23 cellular contexts compared by ENCODE assay signal in genomic region chr6:146981981-146982380, GRCh38.
DNase-seq lines count a peak whose midpoint lies in the region; ATAC-seq and TF ChIP-seq lines count a peak whose summit lies in the region.
"Had no signal": no experiment of that assay in that cellular context is flagged by ENCODE, and none has a peak within 500 bp of the region (broad histone marks: within the 10 kb centered on the region; RNA-seq: fewer than 3 reads in every experiment).

No MANE protein-coding gene starts in this region.

- H4K91ac ChIP-seq in mesenchymal stem cell (ENCODE audit: low read length): no peak overlapping the region

- TF ChIP-seq CTCF in Panc1 (IDR thresholded peaks at IDR 0.05) (no peak), chondrocyte (IDR thresholded peaks at IDR 0.05) (no peak)

- CTCF ChIA-PET in Panc1 (lab: Charles Lee): no interaction called here

- H3K4me3 ChIP-seq in Panc1 (ENCODE audit: low read depth in 2 of 2, low read length in 2 of 2) (no peak overlapping the region), mesenchymal stem cell (ENCODE audit: insufficient read depth in 1 of 2, low read depth in 1 of 2, low read length in 2 of 2) (no peak overlapping the region)
- H3K4me3 ChIP-seq: Peyer's patch had no signal

- H3K36me3 ChIP-seq in Panc1 (ENCODE audit: control insufficient read depth, insufficient read depth, low read length): no peaks in the 10 kb centered on the region
- no peaks in the 10 kb centered on the region for H3K36me3 ChIP-seq in mesenchymal stem cell (ENCODE audit: control insufficient read depth in 1 of 2, insufficient read depth in 2 of 2, low read depth in 1 of 2, low read length in 2 of 2)
- H3K36me3 ChIP-seq: BE2C, Peyer's patch had no signal

- no peak overlapping the region for H3K27ac Mint-ChIP-seq in chondrocyte (ENCODE audit: unreplicated experiment)
- H3K27ac Mint-ChIP-seq in activated naive CD8-positive, alpha-beta T cell treated with anti-CD3 and anti-CD28 coated beads for 36 hours: no peak overlapping the region
- H3K27ac Mint-ChIP-seq: CD4-positive, CD25-positive, alpha-beta regulatory T cell; HFFc6 had no signal

- POLR2A ChIA-PET in Panc1 (lab: Charles Lee): no interaction called here

- no peak overlapping the region for H4K8ac ChIP-seq in mesenchymal stem cell (ENCODE audit: low read length)

- no peak overlapping the region for H3K4me2 ChIP-seq in mesenchymal stem cell (ENCODE audit: low read length, poor library complexity, severe bottlenecking)
- H3K4me2 ChIP-seq: KMS-11 had no signal

- WGBS in mesenchymal stem cell: 63% methylated on average over 1 of the region's 3 CpGs

- H3K23ac ChIP-seq in mesenchymal stem cell (ENCODE audit: low read length in 2 of 2): no peak overlapping the region

- intact Hi-C loops in Panc1 (cut with micrococcal nuclease; ENCODE audit: unreplicated experiment): no loop called here

- ATAC-seq in Panc1: no peak
- ATAC-seq: SK-N-SH treated with all-trans-retinoic acid at 6 μM for 48 hours had no signal

- no peaks in the 10 kb centered on the region for H3K4me1 Mint-ChIP-seq in chondrocyte (ENCODE audit: low read depth)
- no peaks in the 10 kb centered on the region for H3K4me1 Mint-ChIP-seq in activated naive CD8-positive, alpha-beta T cell treated with anti-CD3 and anti-CD28 coated beads for 36 hours
- H3K4me1 Mint-ChIP-seq: CD4-positive, CD25-positive, alpha-beta regulatory T cell had no signal

- H2BK12ac ChIP-seq in mesenchymal stem cell (ENCODE audit: low read length in 2 of 2): no peak overlapping the region

- H3K4me1 ChIP-seq in Panc1 (ENCODE audit: control insufficient read depth, insufficient read depth, low read length) (peaks cover 18% of the 10 kb centered on the region), mesenchymal stem cell (ENCODE audit: control insufficient read depth, insufficient read depth, low read depth, low read length) (no peaks in the 10 kb centered on the region)

- no peak overlapping the region for H3K4ac ChIP-seq in mesenchymal stem cell (ENCODE audit: low read depth in 1 of 2, low read length in 2 of 2)

- no peak overlapping the region for H3K14ac ChIP-seq in mesenchymal stem cell (ENCODE audit: low read length in 2 of 2)

- DNase-seq in DMS53 (lab: John Stamatoyannopoulos, UW) (peak; percentile 47), HuH-7 (ENCODE audit: low spot score) (peak; percentile 29), Panc1 (ENCODE audit: low read depth, low spot score) (no peak), mesenchymal stem cell (no peak), NCI-H1417 (lab: John Stamatoyannopoulos, UW) (no peak), chondrocyte (ENCODE audit: low spot score) (no peak)
- no peak for DNase-seq in activated naive CD8-positive, alpha-beta T cell treated with anti-CD3 and anti-CD28 coated beads for 36 hours
- DNase-seq: BE2C; CD4-positive, CD25-positive, alpha-beta regulatory T cell; DMS 273 treated with DMSO at 0.1 percent for 48 hours; GDM1; H7; HFFc6; NCI-H1092 treated with DMSO at 0.1 percent for 48 hours; NCI-H146; NCI-H2029; NCI-H2171 treated with DMSO at 0.1 percent for 48 hours; NCI-H446 treated with DMSO at 0.1 percent for 48 hours; NCI-H774; NK-92 treated with Interleukin-12 subunit alpha and Interleukin-12 subunit beta, amount 100 ng/mL, for 24 hours; Peyer's patch had no signal

- H2AK5ac ChIP-seq in mesenchymal stem cell (ENCODE audit: low read length, severe bottlenecking): no peak overlapping the region

- H3K79me1 ChIP-seq in mesenchymal stem cell (replicated peaks; ENCODE audit: low read length, poor library complexity, severe bottlenecking): no peaks in the 10 kb centered on the region

- H3K4me3 Mint-ChIP-seq in chondrocyte (ENCODE audit: unreplicated experiment): no peak overlapping the region
- no peak overlapping the region for H3K4me3 Mint-ChIP-seq in activated naive CD8-positive, alpha-beta T cell treated with anti-CD3 and anti-CD28 coated beads for 36 hours
- H3K4me3 Mint-ChIP-seq: CD4-positive, CD25-positive, alpha-beta regulatory T cell; HFFc6 had no signal

- H3K9me3 ChIP-seq in Panc1 (ENCODE audit: control insufficient read depth, insufficient read depth, low read depth, low read length) (no peaks in the 10 kb centered on the region), mesenchymal stem cell (ENCODE audit: control insufficient read depth, low read length) (no peaks in the 10 kb centered on the region)
- H3K9me3 ChIP-seq: BE2C, Peyer's patch had no signal

- no peak overlapping the region for H2BK120ac ChIP-seq in mesenchymal stem cell (ENCODE audit: low read depth, low read length)

- peak overlapping the region in 1 of 2 experiments; percentile 54 for H3K18ac ChIP-seq in mesenchymal stem cell (ENCODE audit: low read depth in 1 of 2, low read length in 2 of 2)

- no peaks in the 10 kb centered on the region for H3K27me3 Mint-ChIP-seq in chondrocyte (ENCODE audit: low read depth)
- H3K27me3 Mint-ChIP-seq in activated naive CD8-positive, alpha-beta T cell treated with anti-CD3 and anti-CD28 coated beads for 36 hours: no peaks in the 10 kb centered on the region
- H3K27me3 Mint-ChIP-seq: CD4-positive, CD25-positive, alpha-beta regulatory T cell had no signal

- H3K9me3 Mint-ChIP-seq in chondrocyte (ENCODE audit: low read depth): peaks cover 4% of the 10 kb centered on the region
- peaks cover 1% of the 10 kb centered on the region for H3K9me3 Mint-ChIP-seq in activated naive CD8-positive, alpha-beta T cell treated with anti-CD3 and anti-CD28 coated beads for 36 hours
- H3K9me3 Mint-ChIP-seq: HFFc6 had no signal

- H3K9ac ChIP-seq in mesenchymal stem cell (ENCODE audit: low read length): no peak overlapping the region
- H3K9ac ChIP-seq: KMS-11 had no signal

- peak overlapping the region; percentile 52 for H2BK15ac ChIP-seq in mesenchymal stem cell (ENCODE audit: low read depth, poor library complexity, severe bottlenecking)

- no peaks in the 10 kb centered on the region for H3K36me3 Mint-ChIP-seq in chondrocyte (ENCODE audit: low read depth)
- no peaks in the 10 kb centered on the region for H3K36me3 Mint-ChIP-seq in activated naive CD8-positive, alpha-beta T cell treated with anti-CD3 and anti-CD28 coated beads for 36 hours
- H3K36me3 Mint-ChIP-seq: CD4-positive, CD25-positive, alpha-beta regulatory T cell had no signal

- H3K27me3 ChIP-seq in Panc1 (ENCODE audit: control insufficient read depth, insufficient read depth, low read length) (no peaks in the 10 kb centered on the region), mesenchymal stem cell (ENCODE audit: control insufficient read depth in 1 of 2, insufficient read depth in 1 of 2, low read length in 2 of 2) (no peaks in the 10 kb centered on the region)
- H3K27me3 ChIP-seq: BE2C, Peyer's patch had no signal

- BruUV-seq in Panc1 (replicated peaks; lab: Mats Ljungman, UMichigan): no TSS peak

- no peak overlapping the region for H2BK5ac ChIP-seq in mesenchymal stem cell (ENCODE audit: low read depth, low read length, poor library complexity, severe bottlenecking)

- in situ Hi-C loops in Panc1 (cut with HindIII; ENCODE audit: low pct_unique_long_range_greater_than_20kb, low sequenced_read_pairs): no loop called here

- peak overlapping the region; percentile 69; the same call in 1 of the 2 replicates for H3K27ac ChIP-seq in Panc1 (ENCODE audit: low read length)
- H3K27ac ChIP-seq in mesenchymal stem cell (ENCODE audit: low read length, poor library complexity, severe bottlenecking): no peak overlapping the region
- H3K27ac ChIP-seq: KMS-11, Peyer's patch had no signal

- no peak overlapping the region for H2AFZ ChIP-seq in mesenchymal stem cell (ENCODE audit: low read depth, low read length)

Comparison
In these comparisons a context has a peak if more than half of its experiments do, and no peak if none do; other contexts are left out.
1. DNase-seq: peak in DMS53 (single experiment) and HuH-7 (single experiment); none in Panc1 (single experiment), mesenchymal stem cell (single experiment), NCI-H1417 (0 of 3), chondrocyte (single experiment) and activated naive CD8-positive, alpha-beta T cell treated with anti-CD3 and anti-CD28 coated beads for 36 hours (single experiment).